8 cellular contexts compared by ENCODE assay signal in genomic region chr1:51877434-51878306, GRCh38. TPM values are rescaled to one million over a fixed set of nuclear protein-coding genes. Genes with fewer than 3 reads are reported as not detected.
DNase-seq lines count a peak whose midpoint lies in the region; TF ChIP-seq lines count a peak whose summit lies in the region.

No MANE protein-coding gene starts in this region.

- H2BK15ac ChIP-seq in neuronal stem cell (ENCODE audit: low read length): peak overlapping the region; percentile 51

- DNase-seq in DMS153 (lab: John Stamatoyannopoulos, UW) (peak; percentile 12), DMS153 treated with DMSO at 0.1 percent for 48 hours (lab: John Stamatoyannopoulos, UW; ENCODE audit: unreplicated experiment) (no peak), HAP-1 (ENCODE audit: low spot score in 2 of 2) (no peak), SJSA1 (ENCODE audit: low read depth in 1 of 2, low spot score in 2 of 2) (peak; percentile 8 to 45), neuronal stem cell (ENCODE audit: low spot score) (no peak), GDM1 (lab: John Stamatoyannopoulos, UW) (no peak), GM20000 (ENCODE audit: low spot score) (no peak)

- H2AK5ac ChIP-seq in neuronal stem cell (ENCODE audit: low read depth, low read length): peak overlapping the region; percentile 65

- peak overlapping the region; percentile 98 for H3K23ac ChIP-seq in neuronal stem cell (ENCODE audit: low read depth, low read length, poor library complexity)

- H3K27ac ChIP-seq in SJSA1 (peak overlapping the region; percentile 95), esophagus (ENCODE audit: low read depth in 2 of 2, low read length in 1 of 2) (peak overlapping the region; percentile 97 to 98), neuronal stem cell (replicated peaks; ENCODE audit: low read length) (peak overlapping the region; percentile 88)

- H3K9ac ChIP-seq in neuronal stem cell (ENCODE audit: low read depth, low read length, poor library complexity): peak overlapping the region; percentile 99

- no peak overlapping the region for H2BK12ac ChIP-seq in neuronal stem cell (ENCODE audit: low read length)

- H3K27me3 ChIP-seq in HAP-1 (ENCODE audit: low read depth): 0 out of 2 replicates have a peak, but pooled peaks cover 2% of the 10 kb centered on the region
- H3K27me3 ChIP-seq in SJSA1 (replicated peaks): no peaks in the 10 kb centered on the region
- H3K27me3 ChIP-seq in esophagus (ENCODE audit: control insufficient read depth in 1 of 2, insufficient read depth in 2 of 2, low read length in 2 of 2): no peaks in the 10 kb centered on the region
- H3K27me3 ChIP-seq in neuronal stem cell (ENCODE audit: control insufficient read depth in 3 of 3, insufficient read depth in 3 of 3, low read depth in 1 of 3, low read length in 3 of 3): peaks cover 0 to 1% (median 0%) of the 10 kb centered on the region in 3 experiments

- H3K18ac ChIP-seq in neuronal stem cell (ENCODE audit: low read length): peak overlapping the region; percentile 98

- H3K79me1 ChIP-seq in neuronal stem cell (ENCODE audit: low read depth, low read length): peaks cover 5% of the 10 kb centered on the region

- peak overlapping the region; percentile 8 for H2BK120ac ChIP-seq in neuronal stem cell (ENCODE audit: low read depth, low read length)

- peak overlapping the region; percentile 58 for H3K4ac ChIP-seq in neuronal stem cell (ENCODE audit: low read length)

- H3K14ac ChIP-seq in neuronal stem cell (ENCODE audit: low read length): peak overlapping the region; percentile 77

- H2AFZ ChIP-seq in neuronal stem cell (ENCODE audit: low read length): peak overlapping the region; percentile 89

- H3K9me3 ChIP-seq in HAP-1 (no peaks in the 10 kb centered on the region), SJSA1 (replicated peaks) (no peaks in the 10 kb centered on the region), esophagus (ENCODE audit: control insufficient read depth in 2 of 2, insufficient read depth in 1 of 2, low read depth in 1 of 2, low read length in 1 of 2) (no peaks in the 10 kb centered on the region), neuronal stem cell (replicated peaks in 1 of 2; ENCODE audit: control insufficient read depth in 2 of 2, insufficient read depth in 1 of 2, low read depth in 1 of 2, low read length in 2 of 2) (no peaks in the 10 kb centered on the region)

- peak overlapping the region; percentile 90 for H3K4me3 ChIP-seq in HAP-1
- H3K4me3 ChIP-seq in SJSA1: peak overlapping the region; percentile 66
- H3K4me3 ChIP-seq in esophagus (ENCODE audit: low read depth in 1 of 2, low read length in 2 of 2): peak overlapping the region; percentile 73 to 90
- peak overlapping the region; percentile 80 to 92 for H3K4me3 ChIP-seq in neuronal stem cell (ENCODE audit: low read length in 2 of 2)

- H3K36me3 ChIP-seq in HAP-1 (replicated peaks) (no peaks in the 10 kb centered on the region), SJSA1 (peaks cover 19% of the 10 kb centered on the region), esophagus (ENCODE audit: control insufficient read depth in 2 of 2, insufficient read depth in 2 of 2, low read length in 1 of 2) (no peaks in the 10 kb centered on the region), neuronal stem cell (replicated peaks in 1 of 2; ENCODE audit: control insufficient read depth in 2 of 2, insufficient read depth in 2 of 2, low read length in 2 of 2) (peaks cover 0 to 29% of the 10 kb centered on the region in 2 donors)

- H2BK5ac ChIP-seq in neuronal stem cell (ENCODE audit: low read length): peak overlapping the region; percentile 94

- no peak overlapping the region for H4K8ac ChIP-seq in neuronal stem cell (ENCODE audit: low read depth, low read length)

- 13% methylated on average over 20 of the region's 20 CpGs for WGBS in esophagus, 2 donors
- WGBS in neuronal stem cell (ENCODE audit: extremely low coverage in 2 of 2, insufficient read length in 2 of 2, insufficient replicate concordance in 1 of 2), 2 donors: no CpG with 5 or more reads among the region's 20 CpGs

- H4K91ac ChIP-seq in neuronal stem cell (ENCODE audit: low read depth, low read length, poor library complexity): no peak overlapping the region

- no peak for TF ChIP-seq CTCF in GM20000 (IDR thresholded peaks at IDR 0.05; ENCODE audit: extremely low read depth, missing control alignments)

- H3K4me1 ChIP-seq in HAP-1 (peaks cover 22% of the 10 kb centered on the region), SJSA1 (replicated peaks) (peaks cover 25% of the 10 kb centered on the region), esophagus (ENCODE audit: control insufficient read depth in 2 of 2, insufficient read depth in 2 of 2, low read length in 1 of 2) (peaks cover 0 to 6% of the 10 kb centered on the region in 2 donors), neuronal stem cell (ENCODE audit: control insufficient read depth in 2 of 2, insufficient read depth in 1 of 2, low read depth in 1 of 2, low read length in 2 of 2) (peaks cover 2% of the 10 kb centered on the region in 2 donors)

- peak overlapping the region; percentile 67 for H3K4me2 ChIP-seq in neuronal stem cell (ENCODE audit: insufficient read depth, low read length, poor library complexity, severe bottlenecking)

- in situ Hi-C loops in HAP-1 (cut with MboI; ENCODE audit: low sequenced_read_pairs): loop anchor here (25.0 kb wide), 1 partner anchor 810 kb away; the partner anchor contains the start of gene COA7

RNA-seq across cellular contexts. Expression of gene NRDC, which starts 0.9 kb away (rescaled TPM):
- total RNA-seq in SJSA1 (2014; rRNA removed; shearing (Covaris generic)): 54.9 and 62.9 TPM in 2 replicates
- polyA plus RNA-seq in esophagus: 10 to 100 TPM; 51.3 to 78.1 TPM
- 112 TPM for polyA plus RNA-seq in neuronal stem cell (2013, experiment 1 of 2)
- polyA plus RNA-seq in neuronal stem cell (2013, experiment 2 of 2): 115 TPM

Comparison
In these comparisons a context has a peak if more than half of its experiments do, and no peak if none do; other contexts are left out.
1. DNase-seq: peak in DMS153 (single experiment) and SJSA1 (2 of 2); none in DMS153 treated with DMSO at 0.1 percent for 48 hours (single experiment), HAP-1 (0 of 2), neuronal stem cell (single experiment), GDM1 (single experiment) and GM20000 (single experiment).
2. Peak in every context shown above with its lines, with median percentiles within 50 percentile points of each other: H3K4me3 ChIP-seq and H3K27ac ChIP-seq.